In genomic region chr3:184336484-184337230, GRCh38 we compare ENCODE assay signal across 8 cellular contexts.
DNase-seq lines count a peak whose midpoint lies in the region; ATAC-seq, FAIRE-seq and TF ChIP-seq lines count a peak whose summit lies in the region.
"Had no signal": no experiment of that assay in that cellular context is flagged by ENCODE, and none has a peak within 500 bp of the region (broad histone marks: within the 10 kb centered on the region; RNA-seq: fewer than 3 reads in every experiment).

No MANE protein-coding gene starts in this region.

- DNase-seq in ELR (ENCODE audit: low read depth) = peak; percentile 72
- no peak for DNase-seq in HL-60 (ENCODE audit: low read depth in 1 of 2, low spot score in 1 of 2)
- peak; percentile 32 to 48 for DNase-seq in SW 1271 (lab: John Stamatoyannopoulos, UW)
- DNase-seq in epithelial cell of esophagus (ENCODE audit: low read depth) = peak; percentile 67
- DNase-seq in midbrain (lab: John Stamatoyannopoulos, UW) = peak; percentile 68
- DNase-seq in urothelium cell line (ENCODE audit: low spot score) = peak; percentile 50

- no peak overlapping the region for H3K27ac ChIP-seq in HL-60 (replicated peaks)

- ATAC-seq in HG03280 (IDR thresholded peaks at IDR 0.05; ENCODE audit: unreplicated experiment) = no peak

- H3K4me3 ChIP-seq in HL-60 (replicated peaks; ENCODE audit: insufficient read depth, low read length) (peak overlapping the region; percentile 47; the same call in 1 of the 2 replicates), epithelial cell of esophagus (ENCODE audit: low read length) (peak overlapping the region; percentile 75)

- no peak for TF ChIP-seq CTCF in HL-60 (IDR thresholded peaks at IDR 0.05; ENCODE audit: insufficient read depth, low read length)
- TF ChIP-seq CTCF in epithelial cell of esophagus (IDR thresholded peaks at IDR 0.05; ENCODE audit: insufficient read depth, low read depth, low read length, missing control alignments) = no peak

- no peaks in the 10 kb centered on the region for H3K27me3 ChIP-seq in HL-60 (ENCODE audit: insufficient read depth, poor library complexity, severe bottlenecking)

- FAIRE-seq in urothelium cell line (lab: Jason Lieb, UNC) = peak; percentile 58
- FAIRE-seq: colon had no signal

Comparison
In these comparisons a context has a peak if more than half of its experiments do, and no peak if none do; other contexts are left out.
1. DNase-seq: peak in ELR (single experiment), SW 1271 (2 of 2), epithelial cell of esophagus (single experiment), midbrain (single experiment) and urothelium cell line (single experiment); none in HL-60 (0 of 2).